19 cellular contexts compared by ENCODE assay signal in genomic region chr2:63993871-63994270, GRCh38.
"Had no signal": no experiment of that assay in that cellular context is flagged by ENCODE, and none has a peak within 500 bp of the region (broad histone marks: within the 10 kb centered on the region; RNA-seq: fewer than 3 reads in every experiment).

No MANE protein-coding gene starts in this region.

- H3K4me1 Mint-ChIP-seq: activated CD8-positive, alpha-beta memory T cell treated with anti-CD3 and anti-CD28 coated beads, Interleukin-2, amount 10 ng/mL, durations not matched to agents 7 days and 5 days had no signal

- H3K27me3 ChIP-seq: brain microvascular endothelial cell, hepatocyte, right atrium auricular region, transverse colon had no signal

- DNase-seq: activated CD4-positive, alpha-beta T cell treated with anti-CD3 and anti-CD28 coated beads, Interleukin-2, amount 10 ng/mL, durations not matched to agents 7 days and 5 days; activated CD8-positive, alpha-beta memory T cell treated with anti-CD3 and anti-CD28 coated beads, Interleukin-2, amount 10 ng/mL, durations not matched to agents 7 days and 5 days; activated T-cell treated with anti-CD3 and anti-CD28 coated beads, Interleukin-2, amount 50 U/mL, for 24 hours; brain microvascular endothelial cell; cerebellar nuclear complex; effector memory CD8-positive, alpha-beta T cell; posterior cingulate gyrus; small intestine; substantia nigra; T-helper 1 cell; transverse colon; WERI-Rb-1 had no signal

- H3K4me1 ChIP-seq: right atrium auricular region, transverse colon had no signal

- ATAC-seq: activated CD8-positive, alpha-beta memory T cell treated with anti-CD3 and anti-CD28 coated beads, Interleukin-2, amount 10 ng/mL, durations not matched to agents 7 days and 5 days; effector memory CD8-positive, alpha-beta T cell; stimulated activated effector memory CD8-positive, alpha-beta T cell treated with anti-CD3 and anti-CD28 coated beads, Interleukin-12 subunit alpha, Interleukin-12 subunit beta, amount 100 ng/mL, for 72 hours had no signal

- H2AFZ ChIP-seq: hepatocyte had no signal

- H3K4me3 Mint-ChIP-seq: activated CD4-positive, alpha-beta T cell treated with anti-CD3 and anti-CD28 coated beads, Interleukin-2, amount 10 ng/mL, durations not matched to agents 7 days and 5 days; activated CD8-positive, alpha-beta memory T cell treated with anti-CD3 and anti-CD28 coated beads, Interleukin-2, amount 10 ng/mL, durations not matched to agents 7 days and 5 days; activated T-cell treated with anti-CD3 and anti-CD28 coated beads, Interleukin-2, amount 50 U/mL, for 24 hours; dendritic cell treated with granulocyte-macrophage colony-stimulating factor and Interleukin-4, amounts not matched to agents 40 ng/mL and 50 ng/mL, for 4 days; effector memory CD8-positive, alpha-beta T cell; mesothelial cell of epicardium; stimulated activated effector memory CD8-positive, alpha-beta T cell treated with anti-CD3 and anti-CD28 coated beads, Interleukin-12 subunit alpha, Interleukin-12 subunit beta, amount 100 ng/mL, for 72 hours had no signal

- H3K9me3 ChIP-seq: transverse colon had no signal

- H3K27ac Mint-ChIP-seq: activated CD4-positive, alpha-beta T cell treated with anti-CD3 and anti-CD28 coated beads, Interleukin-2, amount 10 ng/mL, durations not matched to agents 7 days and 5 days; activated CD8-positive, alpha-beta memory T cell treated with anti-CD3 and anti-CD28 coated beads, Interleukin-2, amount 10 ng/mL, durations not matched to agents 7 days and 5 days; activated T-cell treated with anti-CD3 and anti-CD28 coated beads, Interleukin-2, amount 50 U/mL, for 24 hours; dendritic cell treated with granulocyte-macrophage colony-stimulating factor and Interleukin-4, amounts not matched to agents 40 ng/mL and 50 ng/mL, for 4 days; effector memory CD8-positive, alpha-beta T cell; mesothelial cell of epicardium; stimulated activated effector memory CD8-positive, alpha-beta T cell treated with anti-CD3 and anti-CD28 coated beads, Interleukin-12 subunit alpha, Interleukin-12 subunit beta, amount 100 ng/mL, for 72 hours had no signal

- H3K27me3 Mint-ChIP-seq: activated CD4-positive, alpha-beta T cell treated with anti-CD3 and anti-CD28 coated beads, Interleukin-2, amount 10 ng/mL, durations not matched to agents 7 days and 5 days; activated CD8-positive, alpha-beta memory T cell treated with anti-CD3 and anti-CD28 coated beads, Interleukin-2, amount 10 ng/mL, durations not matched to agents 7 days and 5 days; activated T-cell treated with anti-CD3 and anti-CD28 coated beads, Interleukin-2, amount 50 U/mL, for 24 hours; dendritic cell treated with granulocyte-macrophage colony-stimulating factor and Interleukin-4, amounts not matched to agents 40 ng/mL and 50 ng/mL, for 4 days; effector memory CD8-positive, alpha-beta T cell had no signal

- H3K4me3 ChIP-seq: hepatocyte, right atrium auricular region, SK-N-MC, transverse colon had no signal

- H3K27ac ChIP-seq: brain microvascular endothelial cell, epithelial cell of prostate, hepatocyte, right atrium auricular region, SK-N-MC, transverse colon, WERI-Rb-1 had no signal

- H3K36me3 ChIP-seq: brain microvascular endothelial cell, right atrium auricular region, transverse colon, WERI-Rb-1 had no signal
